In the genomic region with DNA sequence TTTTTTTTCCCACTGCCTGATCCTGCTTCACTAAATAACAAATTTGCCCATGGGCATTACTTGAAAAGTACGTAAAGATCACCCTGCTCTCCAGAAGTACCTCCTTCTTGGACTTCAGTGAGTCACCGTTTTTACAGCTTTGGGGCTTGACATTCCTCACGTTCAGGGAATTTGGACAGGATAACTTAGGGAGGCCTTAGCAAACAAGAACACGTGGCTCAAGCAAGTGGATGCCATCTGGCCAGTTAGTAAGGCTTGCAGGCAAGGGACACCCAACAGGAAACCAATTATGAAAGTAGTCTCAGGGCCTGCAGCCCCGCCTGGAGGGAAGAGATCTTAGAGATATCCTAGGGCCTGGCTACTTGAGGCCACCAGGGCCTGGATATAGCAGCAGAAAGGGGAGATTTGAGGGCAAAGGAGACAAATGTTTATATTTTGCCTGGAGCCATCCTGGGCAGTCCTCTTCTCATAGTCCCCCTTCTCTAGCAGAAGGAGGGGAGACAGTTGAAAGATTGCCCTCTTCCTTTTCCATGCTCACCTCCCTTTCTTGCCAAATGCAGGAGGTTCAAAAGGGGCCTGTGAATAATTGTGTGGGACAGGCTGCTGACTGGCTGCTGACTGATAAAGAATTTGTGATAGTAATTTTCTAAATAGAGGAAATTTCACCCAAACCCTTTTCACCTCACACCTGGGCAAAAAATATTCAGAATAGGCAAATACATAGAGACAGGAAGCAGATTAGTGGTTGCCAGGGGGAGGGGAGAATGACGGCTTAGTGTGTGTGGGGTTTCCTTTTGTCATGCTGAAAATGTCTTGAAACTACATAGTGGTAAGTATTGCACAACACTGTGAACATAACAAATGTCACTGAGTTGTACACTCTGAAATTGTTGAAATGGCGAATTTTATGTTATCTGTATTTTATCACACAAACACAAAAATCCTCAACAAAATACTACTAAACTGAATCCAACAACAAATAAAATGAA, we compare ENCODE assay signal across 8 cellular contexts.
DNase-seq lines count a peak whose midpoint lies in the region; ATAC-seq, FAIRE-seq and TF ChIP-seq lines count a peak whose summit lies in the region.

No MANE protein-coding gene starts in this region.

- H3K4me3 ChIP-seq in DND-41 (ENCODE audit: low read depth in 1 of 2, low read length in 2 of 2) (no peak overlapping the region), astrocyte (ENCODE audit: insufficient read depth, low read depth, low read length) (no peak overlapping the region), mesenchymal stem cell (ENCODE audit: insufficient read depth in 1 of 2, low read depth in 1 of 2, low read length in 2 of 2) (no peak overlapping the region), Peyer's patch (no peak overlapping the region)

- H3K14ac ChIP-seq in mesenchymal stem cell (ENCODE audit: low read length in 2 of 2), result no peak overlapping the region

- no peak overlapping the region for H3K4me2 ChIP-seq in DND-41 (ENCODE audit: insufficient read depth, low read length)
- H3K4me2 ChIP-seq in astrocyte (ENCODE audit: low read length), result peak overlapping the region; percentile 60
- no peak overlapping the region for H3K4me2 ChIP-seq in mesenchymal stem cell (ENCODE audit: low read length, poor library complexity, severe bottlenecking)

- H3K79me2 ChIP-seq in DND-41 (ENCODE audit: insufficient read depth, low read length), result no peaks in the 10 kb centered on the region
- H3K79me2 ChIP-seq in astrocyte (ENCODE audit: insufficient read depth, low read length), result no peaks in the 10 kb centered on the region

- H4K20me1 ChIP-seq in DND-41 (ENCODE audit: insufficient read depth, low read length) (no peaks in the 10 kb centered on the region), astrocyte (ENCODE audit: insufficient read depth, low read length) (no peaks in the 10 kb centered on the region)

- no peak for TF ChIP-seq CTCF in DND-41 (IDR thresholded peaks at IDR 0.05; ENCODE audit: borderline replicate concordance, extremely low read depth, low read length, poor library complexity, severe bottlenecking)
- TF ChIP-seq CTCF in astrocyte (IDR thresholded peaks at IDR 0.05; ENCODE audit: insufficient read depth, low read depth, low read length), result no peak
- TF ChIP-seq CTCF in Peyer's patch (IDR thresholded peaks at IDR 0.05), result no peak

- no peaks in the 10 kb centered on the region for H3K36me3 Mint-ChIP-seq in astrocyte (ENCODE audit: low read depth, unreplicated experiment)

- H2BK15ac ChIP-seq in mesenchymal stem cell (ENCODE audit: low read depth, poor library complexity, severe bottlenecking), result peak overlapping the region; percentile 23

- peaks cover 4% of the 10 kb centered on the region for H3K9me3 Mint-ChIP-seq in astrocyte (ENCODE audit: unreplicated experiment)

- peak overlapping the region; percentile 21 to 33 for H3K18ac ChIP-seq in mesenchymal stem cell (ENCODE audit: low read depth in 1 of 2, low read length in 2 of 2)

- H3K27ac ChIP-seq in DND-41 (ENCODE audit: low read length) (peak overlapping the region; percentile 68), astrocyte (ENCODE audit: low read depth, low read length) (peak overlapping the region; percentile 40), mesenchymal stem cell (ENCODE audit: low read length, poor library complexity, severe bottlenecking) (peak overlapping the region; percentile 71), Peyer's patch (no peak overlapping the region)

- no peaks in the 10 kb centered on the region for H3K9me3 ChIP-seq in DND-41 (ENCODE audit: insufficient read depth, low read length, severe bottlenecking)
- no peaks in the 10 kb centered on the region for H3K9me3 ChIP-seq in astrocyte (ENCODE audit: insufficient read depth, low read depth, low read length)
- no peaks in the 10 kb centered on the region for H3K9me3 ChIP-seq in mesenchymal stem cell (ENCODE audit: control insufficient read depth, low read length)
- no peaks in the 10 kb centered on the region for H3K9me3 ChIP-seq in Peyer's patch

- ATAC-seq in DND-41 (ENCODE audit: insufficient read depth, low read depth) (peak; percentile 81), GM21529 (IDR thresholded peaks at IDR 0.05; ENCODE audit: unreplicated experiment) (peak; percentile 83), HG02759 (IDR thresholded peaks at IDR 0.05; ENCODE audit: unreplicated experiment) (no peak)

- FAIRE-seq in astrocyte (lab: Jason Lieb, UNC), result peak; percentile 100

- peaks cover 11% of the 10 kb centered on the region for H3K4me1 Mint-ChIP-seq in astrocyte (ENCODE audit: low read depth, unreplicated experiment)

- H2AK5ac ChIP-seq in mesenchymal stem cell (ENCODE audit: low read length, severe bottlenecking), result no peak overlapping the region

- no peak overlapping the region for H3K4me3 Mint-ChIP-seq in astrocyte (ENCODE audit: unreplicated experiment)

- H3K36me3 ChIP-seq in DND-41 (ENCODE audit: insufficient read depth, low read length) (no peaks in the 10 kb centered on the region), astrocyte (ENCODE audit: insufficient read depth, low read length) (no peaks in the 10 kb centered on the region), mesenchymal stem cell (ENCODE audit: control insufficient read depth in 1 of 2, insufficient read depth in 2 of 2, low read depth in 1 of 2, low read length in 2 of 2) (no peaks in the 10 kb centered on the region), Peyer's patch (no peaks in the 10 kb centered on the region)

- no peak for TF ChIP-seq POLR2A in Peyer's patch (IDR thresholded peaks at IDR 0.05)

- peaks cover 13% of the 10 kb centered on the region for H3K4me1 ChIP-seq in DND-41 (ENCODE audit: insufficient read depth, low read length)
- peaks cover 12% of the 10 kb centered on the region for H3K4me1 ChIP-seq in astrocyte (ENCODE audit: insufficient read depth, low read length)
- H3K4me1 ChIP-seq in mesenchymal stem cell (ENCODE audit: control insufficient read depth, insufficient read depth, low read depth, low read length), result peaks cover 12% of the 10 kb centered on the region
- no peaks in the 10 kb centered on the region for H3K4me1 ChIP-seq in Peyer's patch

- peak overlapping the region in 1 of 2 experiments; percentile 15 for H3K4ac ChIP-seq in mesenchymal stem cell (ENCODE audit: low read depth in 1 of 2, low read length in 2 of 2)

- peak overlapping the region; percentile 56 for H3K27ac Mint-ChIP-seq in astrocyte (ENCODE audit: unreplicated experiment)

- H3K27me3 Mint-ChIP-seq in astrocyte (ENCODE audit: low read depth, unreplicated experiment), result no peaks in the 10 kb centered on the region

- no peak overlapping the region for H2BK120ac ChIP-seq in mesenchymal stem cell (ENCODE audit: low read depth, low read length)

- H3K79me1 ChIP-seq in mesenchymal stem cell (replicated peaks; ENCODE audit: low read length, poor library complexity, severe bottlenecking), result no peaks in the 10 kb centered on the region

- H4K8ac ChIP-seq in mesenchymal stem cell (ENCODE audit: low read length), result no peak overlapping the region

- DNase-seq in DND-41 (peak; percentile 55), NAMALWA (ENCODE audit: low spot score) (peak; percentile 7), astrocyte (ENCODE audit: low read depth) (peak; percentile 94), mesenchymal stem cell (peak; percentile 94), Peyer's patch (no peak), NCI-H345 treated with DMSO at 0.1 percent for 48 hours (lab: John Stamatoyannopoulos, UW; ENCODE audit: unreplicated experiment) (no peak)

- no peak overlapping the region for H3K9ac ChIP-seq in DND-41 (ENCODE audit: low read depth, low read length)
- H3K9ac ChIP-seq in astrocyte (ENCODE audit: low read length), result peak overlapping the region; percentile 35
- peak overlapping the region; percentile 46 for H3K9ac ChIP-seq in mesenchymal stem cell (ENCODE audit: low read length)

- WGBS in mesenchymal stem cell, result 1% methylated on average over 5 of the region's 7 CpGs

- no peak overlapping the region for H2BK12ac ChIP-seq in mesenchymal stem cell (ENCODE audit: low read length in 2 of 2)

- H3K23ac ChIP-seq in mesenchymal stem cell (ENCODE audit: low read length in 2 of 2), result no peak overlapping the region

- no peak overlapping the region for H4K91ac ChIP-seq in mesenchymal stem cell (ENCODE audit: low read length)

- H2AFZ ChIP-seq in DND-41 (ENCODE audit: low read depth, low read length), result no peak overlapping the region
- no peak overlapping the region for H2AFZ ChIP-seq in astrocyte (ENCODE audit: low read depth, low read length)
- no peak overlapping the region for H2AFZ ChIP-seq in mesenchymal stem cell (ENCODE audit: low read depth, low read length)

- H3K27me3 ChIP-seq in DND-41 (ENCODE audit: insufficient read depth, low read length, poor library complexity) (no peaks in the 10 kb centered on the region), astrocyte (ENCODE audit: insufficient read depth, low read length) (no peaks in the 10 kb centered on the region), mesenchymal stem cell (ENCODE audit: control insufficient read depth in 1 of 2, insufficient read depth in 1 of 2, low read length in 2 of 2) (peaks cover 0 to 9% of the 10 kb centered on the region in 2 experiments), Peyer's patch (no peaks in the 10 kb centered on the region)

- no peak overlapping the region for H2BK5ac ChIP-seq in mesenchymal stem cell (ENCODE audit: low read depth, low read length, poor library complexity, severe bottlenecking)

Comparison
In these comparisons a context has a peak if more than half of its experiments do, and no peak if none do; other contexts are left out.
1. DNase-seq: peak in DND-41 (single experiment), NAMALWA (single experiment), astrocyte (single experiment) and mesenchymal stem cell (single experiment); none in Peyer's patch (0 of 3) and NCI-H345 treated with DMSO at 0.1 percent for 48 hours (single experiment).
2. H3K27ac ChIP-seq: peak in DND-41 (single experiment), astrocyte (single experiment) and mesenchymal stem cell (single experiment); none in Peyer's patch (0 of 4).